In genomic region chr16:588639-588888, GRCh38 we compare ENCODE assay signal across 8 cellular contexts. TPM values are rescaled to one million over a fixed set of nuclear protein-coding genes. Genes with fewer than 3 reads are reported as not detected.
DNase-seq lines count a peak whose midpoint lies in the region; ATAC-seq and TF ChIP-seq lines count a peak whose summit lies in the region.

No MANE protein-coding gene starts in this region.

- no peak for TF ChIP-seq POLR2A in erythroblast (IDR thresholded peaks at IDR 0.05; ENCODE audit: low read length)

- H3K23ac ChIP-seq in neuronal stem cell (ENCODE audit: low read depth, low read length, poor library complexity) = peak overlapping the region; percentile 99

- H3K4me1 ChIP-seq in KMS-11 (ENCODE audit: low read depth, poor library complexity, severe bottlenecking) (peaks cover 22% of the 10 kb centered on the region), neuronal stem cell (ENCODE audit: control insufficient read depth in 2 of 2, insufficient read depth in 1 of 2, low read depth in 1 of 2, low read length in 2 of 2) (peaks cover 16 to 17% of the 10 kb centered on the region in 2 donors)

- H2BK15ac ChIP-seq in neuronal stem cell (ENCODE audit: low read length) = peak overlapping the region; percentile 83

- peak; percentile 66 for DNase-seq in CD14-positive monocyte (ENCODE audit: low spot score)
- DNase-seq in activated CD8-positive, alpha-beta memory T cell treated with anti-CD3 and anti-CD28 coated beads for 48 hours (ENCODE audit: low read depth in 2 of 3, low spot score in 2 of 3) = peak in 2 of 3 experiments; percentile 40 to 45
- peak; percentile 83 to 87 for DNase-seq in erythroblast (lab: John Stamatoyannopoulos, UW)
- no peak for DNase-seq in neuronal stem cell (ENCODE audit: low spot score)
- no peak for DNase-seq in pons (ENCODE audit: low spot score)
- no peak for DNase-seq in HuH-7.5 (ENCODE audit: low spot score)

- ATAC-seq in GM19455 (IDR thresholded peaks at IDR 0.05; ENCODE audit: unreplicated experiment) = peak; percentile 0

- H3K4me2 ChIP-seq in KMS-11 = peak overlapping the region; percentile 74; the same call in 1 of the 2 replicates
- H3K4me2 ChIP-seq in neuronal stem cell (ENCODE audit: insufficient read depth, low read length, poor library complexity, severe bottlenecking) = peak overlapping the region; percentile 100

- H2AFZ ChIP-seq in KMS-11 (ENCODE audit: low read depth) (no peak overlapping the region), neuronal stem cell (ENCODE audit: low read length) (peak overlapping the region; percentile 100)

- peak overlapping the region; percentile 80 for H3K18ac ChIP-seq in neuronal stem cell (ENCODE audit: low read length)

- peaks cover 0 to 3% (median 0%) of the 10 kb centered on the region in 7 donors for H3K9me3 Mint-ChIP-seq in CD14-positive monocyte

- TF ChIP-seq CTCF in CD14-positive monocyte (IDR thresholded peaks at IDR 0.05) (no peak), KMS-11 (conservative IDR thresholded peaks at IDR 0.05; ENCODE audit: low read depth, low read length) (no peak)

- H3K4me3 Mint-ChIP-seq in CD14-positive monocyte = peak overlapping the region; percentile 88 to 93

- WGBS in neuronal stem cell (ENCODE audit: extremely low coverage in 2 of 2, insufficient read length in 2 of 2, insufficient replicate concordance in 1 of 2), 2 donors = no CpG with 5 or more reads among the region's 21 CpGs

- no peak overlapping the region for H4K8ac ChIP-seq in neuronal stem cell (ENCODE audit: low read depth, low read length)

- H3K9ac ChIP-seq in KMS-11 = peak overlapping the region; percentile 94
- H3K9ac ChIP-seq in neuronal stem cell (ENCODE audit: low read depth, low read length, poor library complexity) = peak overlapping the region; percentile 93

- H3K36me3 ChIP-seq in KMS-11 (ENCODE audit: insufficient read depth) = no peaks in the 10 kb centered on the region
- peaks cover 3 to 11% of the 10 kb centered on the region in 2 donors for H3K36me3 ChIP-seq in neuronal stem cell (replicated peaks in 1 of 2; ENCODE audit: control insufficient read depth in 2 of 2, insufficient read depth in 2 of 2, low read length in 2 of 2)

- peak overlapping the region; percentile 75 for H2BK12ac ChIP-seq in neuronal stem cell (ENCODE audit: low read length)

- H3K27me3 Mint-ChIP-seq in CD14-positive monocyte (ENCODE audit: low read depth in 3 of 3) = peaks cover 2 to 16% (median 12%) of the 10 kb centered on the region in 3 donors

- H3K79me2 ChIP-seq in KMS-11 (ENCODE audit: insufficient read depth, low read depth) = peaks cover 40% of the 10 kb centered on the region

- H2BK120ac ChIP-seq in neuronal stem cell (ENCODE audit: low read depth, low read length) = peak overlapping the region; percentile 61

- H3K27ac ChIP-seq in KMS-11 = peak overlapping the region; percentile 94
- H3K27ac ChIP-seq in neuronal stem cell (replicated peaks; ENCODE audit: low read length) = peak overlapping the region; percentile 96

- H4K20me1 ChIP-seq in KMS-11 (ENCODE audit: insufficient read depth) = no peaks in the 10 kb centered on the region

- peaks cover 0 to under 1% of the 10 kb centered on the region in 2 donors for H3K36me3 Mint-ChIP-seq in CD14-positive monocyte

- no peak overlapping the region for H3K4me3 ChIP-seq in KMS-11 (IDR thresholded peaks at IDR 0.05; ENCODE audit: insufficient read depth, low read depth, low read length)
- H3K4me3 ChIP-seq in neuronal stem cell (ENCODE audit: low read length in 2 of 2) = peak overlapping the region; percentile 79 to 99

- H2BK5ac ChIP-seq in neuronal stem cell (ENCODE audit: low read length) = peak overlapping the region; percentile 99

- H3K4me1 Mint-ChIP-seq in CD14-positive monocyte = peaks cover 44% of the 10 kb centered on the region

- H2AK5ac ChIP-seq in neuronal stem cell (ENCODE audit: low read depth, low read length) = peak overlapping the region; percentile 92

- intact Hi-C loops in CD14-positive monocyte (cut with micrococcal nuclease) = loop anchor here (2.0 to 5.0 kb wide), 3 partner anchors 48 to 94 kb away; partner anchors contain the start of genes JMJD8 (in 2 of the 2), METTL26 (in 2 of the 2), STUB1 (in 2 of the 2) and CAPN15 (in 1 of the 2)

- H3K9me3 ChIP-seq in neuronal stem cell (replicated peaks in 1 of 2; ENCODE audit: control insufficient read depth in 2 of 2, insufficient read depth in 1 of 2, low read depth in 1 of 2, low read length in 2 of 2) = no peaks in the 10 kb centered on the region

- H4K91ac ChIP-seq in neuronal stem cell (ENCODE audit: low read depth, low read length, poor library complexity) = no peak overlapping the region

- peak overlapping the region; percentile 47 for H3K14ac ChIP-seq in neuronal stem cell (ENCODE audit: low read length)

- peak overlapping the region; percentile 96 to 99 (median 98) for H3K27ac Mint-ChIP-seq in CD14-positive monocyte

- H3K27me3 ChIP-seq in KMS-11 (ENCODE audit: insufficient read depth, low read depth) (no peaks in the 10 kb centered on the region; the same call in 1 of the 2 replicates), neuronal stem cell (ENCODE audit: control insufficient read depth in 3 of 3, insufficient read depth in 3 of 3, low read depth in 1 of 3, low read length in 3 of 3) (peaks cover 0 to 22% (median 0%) of the 10 kb centered on the region in 3 experiments)

- peaks cover 23% of the 10 kb centered on the region for H3K79me1 ChIP-seq in neuronal stem cell (ENCODE audit: low read depth, low read length)

- H3K4ac ChIP-seq in neuronal stem cell (ENCODE audit: low read length) = peak overlapping the region; percentile 95

RNA-seq across cellular contexts. Expression of gene RAB40C, which starts 1.3 kb away (rescaled TPM):
- 10 to 100 TPM; 10.0 to 10.9 TPM for polyA plus RNA-seq in CD14-positive monocyte
- polyA plus RNA-seq in neuronal stem cell (2013, experiment 1 of 2) = 20.5 TPM
- polyA plus RNA-seq in neuronal stem cell (2013, experiment 2 of 2) = 19.4 TPM

RNA-seq across cellular contexts. Expression of gene PIGQ, which starts 18.8 kb away (rescaled TPM):
- 10 to 100 TPM; 11.4 to 12.1 TPM for polyA plus RNA-seq in CD14-positive monocyte
- polyA plus RNA-seq in neuronal stem cell (2013, experiment 1 of 2) = 23.9 TPM
- polyA plus RNA-seq in neuronal stem cell (2013, experiment 2 of 2) = 22.8 TPM

RNA-seq across cellular contexts. Expression of gene NHLRC4, which starts 21.8 kb away (rescaled TPM):
- polyA plus RNA-seq in CD14-positive monocyte = under 1 TPM; 0.29 to 0.57 TPM
- polyA plus RNA-seq in neuronal stem cell (2013, experiment 1 of 2) = 0.04 TPM
- 0.04 TPM for polyA plus RNA-seq in neuronal stem cell (2013, experiment 2 of 2)

RNA-seq across cellular contexts. Expression of gene PRR35, which starts 28.4 kb away (rescaled TPM):
- not detected for polyA plus RNA-seq in CD14-positive monocyte
- 0.17 TPM for polyA plus RNA-seq in neuronal stem cell (2013, experiment 1 of 2)
- 0.21 TPM for polyA plus RNA-seq in neuronal stem cell (2013, experiment 2 of 2)

RNA-seq across cellular contexts. Expression of gene WFIKKN1, which starts 42.2 kb away (rescaled TPM):
- polyA plus RNA-seq in CD14-positive monocyte = not detected
- 13.8 TPM for polyA plus RNA-seq in neuronal stem cell (2013, experiment 1 of 2)
- 12.6 TPM for polyA plus RNA-seq in neuronal stem cell (2013, experiment 2 of 2)

Comparison
In these comparisons a context has a peak if more than half of its experiments do, and no peak if none do; other contexts are left out.
1. DNase-seq: peak in CD14-positive monocyte (single experiment), activated CD8-positive, alpha-beta memory T cell treated with anti-CD3 and anti-CD28 coated beads for 48 hours (2 of 3) and erythroblast (2 of 2); none in neuronal stem cell (single experiment), pons (single experiment) and HuH-7.5 (single experiment).